In the genomic region with DNA sequence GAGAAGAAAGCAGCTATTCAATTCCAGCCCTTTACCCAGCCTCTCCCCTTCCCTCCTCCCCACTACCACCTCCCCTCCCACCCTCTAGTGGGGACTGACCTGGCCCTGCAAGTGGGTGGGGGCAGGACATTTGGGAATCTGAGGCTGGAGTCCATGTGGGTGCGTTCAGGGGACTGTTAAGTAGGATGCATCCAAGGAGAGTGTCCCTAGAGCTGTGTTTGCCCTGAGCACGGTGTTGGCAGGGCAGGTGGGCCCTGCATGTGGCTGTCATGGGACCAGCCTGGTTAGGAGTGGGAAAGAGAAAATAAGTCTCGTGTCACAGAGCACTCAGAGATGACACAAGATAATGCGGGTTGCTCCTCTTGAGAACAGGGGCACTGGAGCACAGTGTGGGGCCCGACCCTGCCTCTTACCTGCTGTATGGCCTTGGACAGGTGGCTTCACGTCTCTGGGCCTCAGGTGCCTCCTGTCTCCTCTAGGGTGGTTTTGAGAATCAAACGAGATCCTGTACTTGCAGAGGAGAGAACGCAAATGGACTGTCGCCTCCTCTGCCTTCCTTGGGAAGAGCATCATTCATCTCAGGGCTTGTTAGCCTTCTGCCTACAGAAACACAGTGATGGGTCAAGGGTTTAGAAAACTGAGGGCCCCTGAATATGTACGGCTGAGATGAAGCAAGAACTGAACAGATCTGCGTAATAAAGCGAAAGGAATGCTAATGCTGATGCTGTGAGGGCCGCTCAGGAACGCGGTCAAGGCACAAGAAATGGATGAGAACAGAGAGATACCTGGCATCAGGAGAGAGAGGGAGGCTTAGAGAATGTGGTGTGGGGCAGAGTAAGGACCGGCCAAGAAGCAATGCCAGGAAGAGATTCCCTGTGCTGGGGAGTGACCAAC, we compare ENCODE assay signal across 25 cellular contexts.
DNase-seq lines count a peak whose midpoint lies in the region; ATAC-seq and TF ChIP-seq lines count a peak whose summit lies in the region.
"Had no signal": no experiment of that assay in that cellular context is flagged by ENCODE, and none has a peak within 500 bp of the region (broad histone marks: within the 10 kb centered on the region; RNA-seq: fewer than 3 reads in every experiment).

No MANE protein-coding gene starts in this region.

- TF ChIP-seq CTCF in SK-N-SH (IDR thresholded peaks at IDR 0.05) (no peak), WTC11 (IDR thresholded peaks at IDR 0.05) (no peak), liver (IDR thresholded peaks at IDR 0.05; ENCODE audit: low read depth, low read length, missing input control) (no peak), sigmoid colon (IDR thresholded peaks at IDR 0.05) (no peak), prostate gland (IDR thresholded peaks at IDR 0.05) (no peak)

- H3K4me1 ChIP-seq in SK-N-SH (ENCODE audit: control insufficient read depth in 1 of 2, insufficient read depth in 2 of 2, low read depth in 1 of 2, low read length in 1 of 2) = peaks cover 3 to 14% of the 10 kb centered on the region in 2 experiments; a peak in 2 of 4 replicates
- peaks cover 11 to 36% (median 30%) of the 10 kb centered on the region in 4 donors for H3K4me1 ChIP-seq in liver (ENCODE audit: control insufficient read depth in 4 of 4, insufficient read depth in 4 of 4, low read length in 3 of 4)
- H3K4me1 ChIP-seq in sigmoid colon = peaks cover 0 to 8% (median 5%) of the 10 kb centered on the region in 4 donors
- no peaks in the 10 kb centered on the region for H3K4me1 ChIP-seq in prostate gland (replicated peaks)

- TF ChIP-seq EP300 in SK-N-SH (IDR thresholded peaks at IDR 0.05; ENCODE audit: borderline replicate concordance in 1 of 2, low read depth in 1 of 2, low read length in 1 of 2) (no peak), sigmoid colon (IDR thresholded peaks at IDR 0.05) (no peak)

- TF ChIP-seq POLR2A in sigmoid colon (IDR thresholded peaks at IDR 0.05) (no peak), prostate gland (IDR thresholded peaks at IDR 0.05) (no peak)

- H3F3A ChIP-seq in SK-N-SH (replicated peaks; ENCODE audit: insufficient read depth) = no peaks in the 10 kb centered on the region

- no peak for TF ChIP-seq RAD21 in SK-N-SH (IDR thresholded peaks at IDR 0.05; ENCODE audit: low read length)
- no peak for TF ChIP-seq RAD21 in liver (IDR thresholded peaks at IDR 0.05)

- H3K9me2 ChIP-seq in SK-N-SH = no peaks in the 10 kb centered on the region

- H3K27me3 Mint-ChIP-seq in WTC11 (ENCODE audit: low read depth) = no peaks in the 10 kb centered on the region; the same call in 1 of the 2 replicates
- H3K27me3 Mint-ChIP-seq: activated CD8-positive, alpha-beta T cell treated with anti-CD3 and anti-CD28 coated beads for 36 hours had no signal

- H2AFZ ChIP-seq in SK-N-SH (ENCODE audit: low read depth) = no peak overlapping the region

- no peaks in the 10 kb centered on the region for H3K9me3 Mint-ChIP-seq in WTC11
- H3K9me3 Mint-ChIP-seq: activated CD8-positive, alpha-beta T cell treated with anti-CD3 and anti-CD28 coated beads for 36 hours; effector memory CD8-positive, alpha-beta T cell had no signal

- no peaks in the 10 kb centered on the region for H4K20me1 ChIP-seq in SK-N-SH (ENCODE audit: insufficient read depth)

- H3K36me3 Mint-ChIP-seq in WTC11 = no peaks in the 10 kb centered on the region
- H3K36me3 Mint-ChIP-seq: brain had no signal

- H3K4me2 ChIP-seq in SK-N-SH = no peak overlapping the region

- no peak overlapping the region for H3K27ac ChIP-seq in SK-N-SH (ENCODE audit: low read depth in 2 of 2, low read length in 1 of 2)
- peak overlapping the region; percentile 45 to 70 for H3K27ac ChIP-seq in liver (ENCODE audit: low read depth in 1 of 2, low read length in 2 of 2)
- no peak overlapping the region for H3K27ac ChIP-seq in sigmoid colon
- H3K27ac ChIP-seq in prostate gland = no peak overlapping the region
- H3K27ac ChIP-seq: esophagus muscularis mucosa, gastrocnemius medialis had no signal

- no peak for ATAC-seq in SK-N-SH treated with all-trans-retinoic acid at 6 μM for 48 hours
- no peak for ATAC-seq in WTC11
- ATAC-seq in HG03196 (IDR thresholded peaks at IDR 0.05; ENCODE audit: unreplicated experiment) = no peak
- ATAC-seq: activated CD8-positive, alpha-beta T cell treated with anti-CD3 and anti-CD28 coated beads for 36 hours; effector memory CD8-positive, alpha-beta T cell; gastrocnemius medialis; Right ventricle myocardium inferior had no signal

- no peak overlapping the region for H3K4me3 Mint-ChIP-seq in WTC11
- H3K4me3 Mint-ChIP-seq: activated CD8-positive, alpha-beta T cell treated with anti-CD3 and anti-CD28 coated beads for 36 hours; brain; effector memory CD8-positive, alpha-beta T cell; nephron progenitor cell had no signal

- no peaks in the 10 kb centered on the region for H3K9me3 ChIP-seq in SK-N-SH
- no peaks in the 10 kb centered on the region for H3K9me3 ChIP-seq in liver (ENCODE audit: control insufficient read depth in 4 of 4, low read length in 3 of 4)
- no peaks in the 10 kb centered on the region for H3K9me3 ChIP-seq in sigmoid colon
- H3K9me3 ChIP-seq in prostate gland = no peaks in the 10 kb centered on the region
- H3K9me3 ChIP-seq: esophagus muscularis mucosa, gastrocnemius medialis had no signal

- intact Hi-C loops in sigmoid colon (cut with DNase I) = loop anchor here (5.0 kb wide), 3 partner anchors 127 to 562 kb away; no protein-coding TSS in a partner anchor
- intact Hi-C loops in prostate gland (cut with DNase I) = loop anchor here (5.0 kb wide), 1 partner anchor 42 kb away; no protein-coding TSS in a partner anchor

- WGBS in SK-N-SH (ENCODE audit: low lambda C conversion rate) = 90% methylated on average over 16 of the region's 16 CpGs
- WGBS in liver = 73% methylated on average over 16 of the region's 16 CpGs
- 57 to 83% methylated on average over 16 of the region's 16 CpGs for WGBS in sigmoid colon, 2 donors
- WGBS in prostate gland = 94% methylated on average over 16 of the region's 16 CpGs

- DNase-seq in SK-N-SH (peak; percentile 10), WTC11 (ENCODE audit: low spot score) (no peak), sigmoid colon (peak; percentile 58), Ammon's horn (ENCODE audit: low spot score) (no peak), prostate gland (ENCODE audit: low spot score) (no peak)
- DNase-seq: 8988T; activated CD8-positive, alpha-beta T cell treated with anti-CD3 and anti-CD28 coated beads for 36 hours; activated gamma-delta T cell; effector memory CD8-positive, alpha-beta T cell; gastrocnemius medialis; HCEC 1CT; hypothalamus; NCI-H1105 treated with DMSO at 0.1 percent for 48 hours; NCI-H2081 treated with DMSO at 0.1 percent for 48 hours; NCI-H82; nephron progenitor cell; OCI-M1; stimulated activated CD4-positive, alpha-beta T cell treated with anti-CD3 and anti-CD28 coated beads, Interleukin-2, amount 100 ng/mL, for 24 hours; T-helper 9 cell had no signal

- H3K9ac ChIP-seq in SK-N-SH = no peak overlapping the region
- H3K9ac ChIP-seq in liver (ENCODE audit: low read depth in 1 of 2, low read length in 2 of 2) = no peak overlapping the region

- H3K27me3 ChIP-seq in SK-N-SH (ENCODE audit: insufficient read depth) (no peaks in the 10 kb centered on the region), liver (ENCODE audit: control insufficient read depth in 4 of 4, insufficient read depth in 4 of 4, low read length in 3 of 4) (no peaks in the 10 kb centered on the region), sigmoid colon (no peaks in the 10 kb centered on the region), prostate gland (replicated peaks; ENCODE audit: insufficient read depth) (no peaks in the 10 kb centered on the region)
- H3K27me3 ChIP-seq: esophagus muscularis mucosa, gastrocnemius medialis had no signal

- POLR2A ChIA-PET in SK-N-SH (lab: Yijun Ruan, JAX) (no interaction called here), WTC11 (lab: Charles Lee) (no interaction called here)

- H3K79me2 ChIP-seq in SK-N-SH (ENCODE audit: insufficient read depth) = no peaks in the 10 kb centered on the region

- CTCF ChIA-PET in SK-N-SH (lab: Yijun Ruan, JAX) (interaction anchor here (1.1 to 13.1 kb wide), 3 partner anchors 152 to 505 kb away, joined by 4 to 299 read pairs (median 107); a partner anchor contains a TSS), WTC11 (lab: Charles Lee) (no interaction called here)

- H3K36me3 ChIP-seq in SK-N-SH (replicated peaks in 1 of 2; ENCODE audit: control insufficient read depth in 1 of 2, insufficient read depth in 2 of 2, low read length in 1 of 2) = no peaks in the 10 kb centered on the region
- H3K36me3 ChIP-seq in liver (ENCODE audit: control insufficient read depth in 4 of 4, insufficient read depth in 3 of 4, low read depth in 1 of 4, low read length in 3 of 4) = no peaks in the 10 kb centered on the region
- no peaks in the 10 kb centered on the region for H3K36me3 ChIP-seq in sigmoid colon
- H3K36me3 ChIP-seq in prostate gland = no peaks in the 10 kb centered on the region
- H3K36me3 ChIP-seq: esophagus muscularis mucosa, gastrocnemius medialis had no signal

- no peak overlapping the region for H3K27ac Mint-ChIP-seq in WTC11
- H3K27ac Mint-ChIP-seq: activated CD8-positive, alpha-beta T cell treated with anti-CD3 and anti-CD28 coated beads for 36 hours; nephron progenitor cell had no signal

- no peak overlapping the region for H3K4me3 ChIP-seq in SK-N-SH (ENCODE audit: low read depth in 2 of 2, low read length in 1 of 2)
- H3K4me3 ChIP-seq in liver (ENCODE audit: low read depth in 1 of 3, low read length in 3 of 3) = no peak overlapping the region
- H3K4me3 ChIP-seq in sigmoid colon = no peak overlapping the region
- H3K4me3 ChIP-seq in prostate gland = no peak overlapping the region
- H3K4me3 ChIP-seq: esophagus muscularis mucosa, gastrocnemius medialis had no signal

- 0 out of 2 replicates have a peak, but pooled peaks cover 3% of the 10 kb centered on the region for H3K4me1 Mint-ChIP-seq in WTC11

TF ChIP-seq in SK-N-SH, 30 proteins besides CTCF, POLR2A, EP300 and RAD21 (continues in another document):
- TF ChIP-seq ELF1 (IDR thresholded peaks at IDR 0.05) (no peak), SIN3A (IDR thresholded peaks at IDR 0.05; ENCODE audit: borderline replicate concordance, low read depth, low read length) (no peak), RCOR1 (IDR thresholded peaks at IDR 0.05; ENCODE audit: low read length) (no peak)

TF ChIP-seq in WTC11, 78 proteins besides CTCF, POLR2A, EP300 and RAD21 (continues in another document):
- no peak for TF ChIP-seq ZNF219 (CRISPR knock-in tag; IDR thresholded peaks at IDR 0.05; ENCODE audit: borderline replicate concordance)

TF ChIP-seq in liver, 16 proteins besides CTCF, POLR2A, EP300 and RAD21 (continues in another document):
- TF ChIP-seq FOXA1 (IDR thresholded peaks at IDR 0.05) = no peak
- TF ChIP-seq EGR1 (IDR thresholded peaks at IDR 0.05; ENCODE audit: low read depth in 2 of 2) = peak in 1 of 2 donors; percentile 6

Comparison
In these comparisons a context has a peak if more than half of its experiments do, and no peak if none do; other contexts are left out.
1. DNase-seq: peak in SK-N-SH (single experiment) and sigmoid colon (single experiment); none in WTC11 (single experiment), Ammon's horn (single experiment) and prostate gland (single experiment).
2. H3K27ac ChIP-seq: peak in liver (2 of 2); none in SK-N-SH (0 of 2), sigmoid colon (0 of 4) and prostate gland (0 of 2).